9 cellular contexts compared by ENCODE assay signal in genomic region chr1:76336951-76337371, GRCh38.
A peak's percentile ranks its signal among the peaks of the same experiment; 100 is the strongest.
DNase-seq lines count a peak whose midpoint lies in the region; ATAC-seq and TF ChIP-seq lines count a peak whose summit lies in the region.
"Had no signal": no experiment of that assay in that cellular context is flagged by ENCODE, and none has a peak within 500 bp of the region (broad histone marks: within the 10 kb centered on the region; RNA-seq: fewer than 3 reads in every experiment).

No MANE protein-coding gene starts in this region.

- H2AK9ac ChIP-seq in IMR-90 (replicated peaks; ENCODE audit: low read depth, low read length, poor library complexity) = no peak overlapping the region

- H3K27ac ChIP-seq in IMR-90 (ENCODE audit: insufficient read depth, low read length) = no peak overlapping the region
- no peak overlapping the region for H3K27ac ChIP-seq in thoracic aorta
- no peak overlapping the region for H3K27ac ChIP-seq in breast epithelium
- H3K27ac ChIP-seq: KMS-11 had no signal

- H3K18ac ChIP-seq in IMR-90 (ENCODE audit: low read depth, low read length) = no peak overlapping the region

- no peak overlapping the region for H3K27ac Mint-ChIP-seq in WTC11

- POLR2A ChIA-PET in IMR-90 (lab: Charles Lee; ENCODE audit: unreplicated experiment) = no interaction called here
- POLR2A ChIA-PET in WTC11 (lab: Charles Lee) = no interaction called here

- no peak overlapping the region for H3K4me3 Mint-ChIP-seq in WTC11

- no peaks in the 10 kb centered on the region for H3K9me1 ChIP-seq in IMR-90 (ENCODE audit: insufficient read depth, low read length)

- H2BK20ac ChIP-seq in IMR-90 (ENCODE audit: low read depth, low read length) = no peak overlapping the region

- no peaks in the 10 kb centered on the region for H3K27me3 Mint-ChIP-seq in WTC11 (ENCODE audit: low read depth)

- H3K9me3 Mint-ChIP-seq in WTC11 = peaks cover 3% of the 10 kb centered on the region

- H3K4me3 ChIP-seq in IMR-90 (ENCODE audit: insufficient read depth, low read depth, low read length) = no peak overlapping the region
- peak overlapping the region; percentile 9 for H3K4me3 ChIP-seq in thoracic aorta
- H3K4me3 ChIP-seq in breast epithelium = no peak overlapping the region
- H3K4me3 ChIP-seq: smooth muscle cell had no signal

- CTCF ChIA-PET in IMR-90 (lab: Yijun Ruan, JAX) (no interaction called here), WTC11 (lab: Charles Lee) (interaction anchor here (1.6 kb wide), 1 partner anchor 182 kb away, joined by 4 read pairs; no protein-coding TSS in a partner anchor)

- DNase-seq in IMR-90 = peak; percentile 84
- DNase-seq in WTC11 (ENCODE audit: low spot score) = peak; percentile 16
- peak; percentile 37 for DNase-seq in iPS-NIHi11 (ENCODE audit: low spot score)
- peak; percentile 32 for DNase-seq in thoracic aorta (ENCODE audit: low spot score)
- no peak for DNase-seq in breast epithelium (ENCODE audit: low spot score in 2 of 2)

- H3K9ac ChIP-seq in IMR-90 (ENCODE audit: low read depth, low read length) = no peak overlapping the region
- H3K9ac ChIP-seq: KMS-11 had no signal

- no peak overlapping the region for H3K4ac ChIP-seq in IMR-90 (ENCODE audit: low read depth, low read length)

- H3K23ac ChIP-seq in IMR-90 (ENCODE audit: low read depth, low read length) = no peak overlapping the region

- no peaks in the 10 kb centered on the region for H3K9me3 ChIP-seq in IMR-90 (ENCODE audit: control insufficient read depth, insufficient read depth, low read length)
- H3K9me3 ChIP-seq in thoracic aorta = no peaks in the 10 kb centered on the region
- no peaks in the 10 kb centered on the region for H3K9me3 ChIP-seq in breast epithelium

- no peaks in the 10 kb centered on the region for H3K79me1 ChIP-seq in IMR-90 (ENCODE audit: low read depth in 1 of 2, low read length in 2 of 2)

- dilution Hi-C loops in IMR-90 (cut with HindIII; ENCODE audit: low sequenced_read_pairs, unreplicated experiment) = no loop called here

- H2AFZ ChIP-seq in IMR-90 (replicated peaks; ENCODE audit: low read length, poor library complexity) = no peak overlapping the region

- H2AK5ac ChIP-seq in IMR-90 (ENCODE audit: low read depth, low read length) = no peak overlapping the region

- H3K4me1 Mint-ChIP-seq in WTC11 = peaks cover 20% of the 10 kb centered on the region

- intact Hi-C loops in IMR-90 (cut with micrococcal nuclease) (loop anchor here (10.0 kb wide), 1 partner anchor 698 kb away; no protein-coding TSS in a partner anchor), breast epithelium (cut with DNase I; ENCODE audit: low total_unique reads) (no loop called here)

- H2BK15ac ChIP-seq in IMR-90 (ENCODE audit: low read depth, low read length) = no peak overlapping the region

- peak; percentile 95 for ATAC-seq in IMR-90 (ENCODE audit: low read depth)
- ATAC-seq in WTC11 = peak; percentile 75
- ATAC-seq in thoracic aorta (ENCODE audit: insufficient number of reproducible peaks, low FRiP score, low read depth) = peak; percentile 66
- no peak for ATAC-seq in HG02623 (IDR thresholded peaks at IDR 0.05; ENCODE audit: unreplicated experiment)
- no peak for ATAC-seq in HG02973 (IDR thresholded peaks at IDR 0.05; ENCODE audit: unreplicated experiment)

- H3K27me3 ChIP-seq in IMR-90 (ENCODE audit: control insufficient read depth, insufficient read depth, low read length) (no peaks in the 10 kb centered on the region), thoracic aorta (replicated peaks; ENCODE audit: insufficient read depth) (no peaks in the 10 kb centered on the region), breast epithelium (no peaks in the 10 kb centered on the region)

- H2BK120ac ChIP-seq in IMR-90 (ENCODE audit: low read depth, low read length) = no peak overlapping the region

- H3K36me3 ChIP-seq in IMR-90 (ENCODE audit: control insufficient read depth, insufficient read depth, low read length) (no peaks in the 10 kb centered on the region), thoracic aorta (no peaks in the 10 kb centered on the region), breast epithelium (no peaks in the 10 kb centered on the region)

- peaks cover 3% of the 10 kb centered on the region for H3K36me3 Mint-ChIP-seq in WTC11

- no peak overlapping the region; the same call in 1 of the 2 replicates for H3K4me2 ChIP-seq in IMR-90 (ENCODE audit: low read depth, low read length)
- H3K4me2 ChIP-seq: KMS-11, smooth muscle cell had no signal

- no peak overlapping the region for H3K14ac ChIP-seq in IMR-90 (replicated peaks; ENCODE audit: low read depth, low read length)

- BruUV-seq in IMR-90 (replicated peaks; lab: Mats Ljungman, UMichigan) = no TSS peak

- H4K20me1 ChIP-seq in IMR-90 (ENCODE audit: insufficient read depth, low read length) = no peaks in the 10 kb centered on the region

- no peak overlapping the region for H4K5ac ChIP-seq in IMR-90 (ENCODE audit: low read depth, low read length)

- no peak for TF ChIP-seq RAD21 in IMR-90 (IDR thresholded peaks at IDR 0.05; ENCODE audit: low read length)

- H4K91ac ChIP-seq in IMR-90 (ENCODE audit: insufficient read depth, low read depth, low read length) = no peak overlapping the region

- no peak for TF ChIP-seq POLR2A in IMR-90 (IDR thresholded peaks at IDR 0.05; ENCODE audit: low read depth, low read length)
- TF ChIP-seq POLR2A in breast epithelium (IDR thresholded peaks at IDR 0.05) = no peak

- no peaks in the 10 kb centered on the region; the same call in 1 of the 2 replicates for H3K4me1 ChIP-seq in IMR-90 (ENCODE audit: control insufficient read depth, insufficient read depth, low read length)
- H3K4me1 ChIP-seq in thoracic aorta (ENCODE audit: control insufficient read depth in 1 of 2, low read depth in 2 of 2) = peaks cover 0 to 9% of the 10 kb centered on the region in 2 donors
- H3K4me1 ChIP-seq in breast epithelium = no peaks in the 10 kb centered on the region

- no peak overlapping the region for H2BK5ac ChIP-seq in IMR-90 (ENCODE audit: low read depth, low read length, poor library complexity, severe bottlenecking)

- H3K56ac ChIP-seq in IMR-90 (ENCODE audit: extremely low read depth, insufficient read depth, low read length) = no peak overlapping the region

- WGBS in IMR-90 (ENCODE audit: extremely low coverage in 2 of 2, insufficient read length in 1 of 2), 2 experiments = no CpG with 5 or more reads among the region's 8 CpGs

- in situ Hi-C loops in IMR-90 (cut with MboI; ENCODE audit: low sequenced_read_pairs) = loop anchor here (10.0 kb wide), 1 partner anchor 808 kb away; no protein-coding TSS in a partner anchor

- H4K8ac ChIP-seq in IMR-90 (ENCODE audit: low read depth in 2 of 2, low read length in 2 of 2) = no peak overlapping the region

- TF ChIP-seq CTCF in IMR-90 (conservative IDR thresholded peaks at IDR 0.05; ENCODE audit: low read depth, low read length) (no peak), WTC11 (IDR thresholded peaks at IDR 0.05) (no peak), thoracic aorta (IDR thresholded peaks at IDR 0.05) (no peak), breast epithelium (IDR thresholded peaks at IDR 0.05) (no peak)

TF ChIP-seq in IMR-90, 13 proteins besides CTCF, POLR2A, EP300 and RAD21:
- TF ChIP-seq CEBPB (IDR thresholded peaks at IDR 0.05; ENCODE audit: low read depth, low read length) = peak; percentile 53
- TF ChIP-seq CHD1 (IDR thresholded peaks at IDR 0.05; ENCODE audit: low read depth, low read length) = no peak

TF ChIP-seq in WTC11, 78 proteins besides CTCF, POLR2A, EP300 and RAD21:
- TF ChIP-seq ESRRA (CRISPR knock-in tag; IDR thresholded peaks at IDR 0.05; ENCODE audit: borderline replicate concordance) = no peak
- no peak for TF ChIP-seq ZNF671 (CRISPR knock-in tag; IDR thresholded peaks at IDR 0.05)
TF ChIP-seq in WTC11: peak in this region for 0.

Comparison
In these comparisons a context has a peak if more than half of its experiments do, and no peak if none do; other contexts are left out.
1. ATAC-seq: peak in IMR-90 (single experiment), WTC11 (single experiment) and thoracic aorta (single experiment); none in HG02623 (single experiment) and HG02973 (single experiment).
2. DNase-seq: peak in IMR-90 (single experiment), WTC11 (single experiment), iPS-NIHi11 (single experiment) and thoracic aorta (single experiment); none in breast epithelium (0 of 2).